In the genomic region with DNA sequence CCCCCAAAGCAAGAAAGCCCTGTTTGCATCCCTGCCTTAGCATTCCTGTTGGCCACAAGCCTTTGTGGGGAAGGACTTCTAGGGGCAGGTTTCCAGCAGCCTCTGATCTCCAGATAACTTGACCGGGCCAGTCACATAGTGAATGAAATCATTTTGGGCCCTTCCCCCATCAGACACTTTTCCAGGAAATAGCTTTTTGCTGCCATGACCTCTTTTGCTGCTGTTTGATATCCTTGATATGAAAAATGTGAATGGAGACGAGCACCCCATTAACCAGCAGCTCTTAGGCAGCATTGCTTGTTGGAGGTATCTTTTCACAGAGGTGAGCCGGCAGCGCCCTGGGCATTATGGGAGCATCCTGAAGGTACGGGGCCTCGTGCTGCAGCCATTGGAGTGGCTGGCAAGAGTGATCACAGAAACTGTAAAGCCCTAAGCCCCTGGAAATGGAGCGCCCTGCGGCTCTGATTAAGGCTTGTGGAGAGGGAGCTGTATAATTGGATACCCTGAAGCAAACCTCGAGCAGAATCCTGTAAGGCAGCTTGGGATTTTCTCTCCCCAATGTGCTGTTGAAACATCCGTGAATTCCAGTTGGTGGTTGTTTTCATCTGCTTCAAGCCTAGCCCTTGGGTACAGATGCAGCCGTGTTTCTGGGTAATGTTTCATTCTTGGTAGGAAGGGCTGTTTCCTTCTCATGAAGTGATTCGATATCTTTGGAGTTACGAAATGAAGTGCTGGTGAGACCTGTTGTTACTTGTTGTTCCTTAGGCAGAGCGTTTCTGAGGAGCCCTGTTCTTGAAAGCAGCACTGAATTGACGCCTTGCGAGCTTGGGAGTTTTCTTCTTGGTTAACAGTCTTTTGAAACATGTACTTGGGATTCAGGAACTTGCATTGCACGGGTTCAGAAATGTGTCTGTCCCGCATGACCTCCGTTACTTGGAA, we compare ENCODE assay signal across 9 cellular contexts.
DNase-seq lines count a peak whose midpoint lies in the region; ATAC-seq, FAIRE-seq and TF ChIP-seq lines count a peak whose summit lies in the region.
"Had no signal": no experiment of that assay in that cellular context is flagged by ENCODE, and none has a peak within 500 bp of the region (broad histone marks: within the 10 kb centered on the region; RNA-seq: fewer than 3 reads in every experiment).

No MANE protein-coding gene starts in this region.

- WGBS in small intestine, 3 donors = 71 to 79% (median 72%) methylated on average over 19 of the region's 19 CpGs

- peak overlapping the region; percentile 54 to 63 (median 55) for H3K9ac ChIP-seq in skeletal muscle tissue (ENCODE audit: low read depth in 1 of 3, low read length in 3 of 3)

- ATAC-seq in RWPE2 (ENCODE audit: low read depth) (peak; percentile 95), HG02759 (IDR thresholded peaks at IDR 0.05; ENCODE audit: unreplicated experiment) (no peak)
- ATAC-seq: activated CD4-positive, alpha-beta T cell treated with anti-CD3 and anti-CD28 coated beads for 36 hours had no signal

- peaks cover 5% of the 10 kb centered on the region for H3K27me3 Mint-ChIP-seq in endothelial cell (ENCODE audit: unreplicated experiment)
- H3K27me3 Mint-ChIP-seq: activated CD4-positive, alpha-beta T cell treated with anti-CD3 and anti-CD28 coated beads for 36 hours had no signal

- H3K36me3 ChIP-seq in RWPE2 (ENCODE audit: low read depth) = no peaks in the 10 kb centered on the region
- no peaks in the 10 kb centered on the region for H3K36me3 ChIP-seq in skeletal muscle tissue (ENCODE audit: control insufficient read depth in 3 of 3, insufficient read depth in 3 of 3, low read length in 3 of 3)
- no peaks in the 10 kb centered on the region for H3K36me3 ChIP-seq in small intestine (ENCODE audit: control insufficient read depth in 2 of 2, insufficient read depth in 2 of 2, low read length in 2 of 2)

- peaks cover 12% of the 10 kb centered on the region for H3K4me1 ChIP-seq in RWPE2 (ENCODE audit: insufficient read depth, poor library complexity, severe bottlenecking)
- H3K4me1 ChIP-seq in skeletal muscle tissue (ENCODE audit: control insufficient read depth in 3 of 3, insufficient read depth in 3 of 3, low read length in 3 of 3) = peaks cover 18 to 27% (median 25%) of the 10 kb centered on the region in 3 donors
- peaks cover 0 to 8% of the 10 kb centered on the region in 2 donors for H3K4me1 ChIP-seq in small intestine (ENCODE audit: control insufficient read depth in 2 of 2, insufficient read depth in 1 of 2, low read depth in 1 of 2, low read length in 1 of 2)

- H3K36me3 Mint-ChIP-seq in endothelial cell (ENCODE audit: low read depth, unreplicated experiment) = no peaks in the 10 kb centered on the region

- TF ChIP-seq CTCF in RWPE2 (IDR thresholded peaks at IDR 0.05; ENCODE audit: poor library complexity, severe bottlenecking) = no peak
- no peak for TF ChIP-seq CTCF in fibroblast of pulmonary artery (IDR thresholded peaks at IDR 0.05; ENCODE audit: low read length, missing control alignments)
- no peak for TF ChIP-seq CTCF in endothelial cell (IDR thresholded peaks at IDR 0.05; ENCODE audit: unreplicated experiment)

- H3K9me3 Mint-ChIP-seq in endothelial cell (ENCODE audit: unreplicated experiment) = no peaks in the 10 kb centered on the region

- peak overlapping the region; percentile 24 for H3K27ac ChIP-seq in RWPE2 (ENCODE audit: poor library complexity, severe bottlenecking)
- H3K27ac ChIP-seq in skeletal muscle tissue (ENCODE audit: low read depth, low read length) = peak overlapping the region; percentile 64
- H3K27ac ChIP-seq in small intestine (ENCODE audit: low read depth in 1 of 2, low read length in 1 of 2) = peak overlapping the region in 1 of 2 donors; percentile 57

- FAIRE-seq in small intestine (lab: Jason Lieb, UNC) = no peak

- no peak overlapping the region for H3K4me3 Mint-ChIP-seq in endothelial cell (ENCODE audit: unreplicated experiment)
- H3K4me3 Mint-ChIP-seq: activated CD4-positive, alpha-beta T cell treated with anti-CD3 and anti-CD28 coated beads for 36 hours had no signal

- DNase-seq in GM04504 (ENCODE audit: low read depth) (peak; percentile 60), RWPE2 (ENCODE audit: low spot score) (no peak), fibroblast of pulmonary artery (ENCODE audit: low read depth) (peak; percentile 72), endothelial cell (ENCODE audit: low spot score) (no peak), SW 1271 (lab: John Stamatoyannopoulos, UW) (no peak), small intestine (no peak)
- DNase-seq: activated CD4-positive, alpha-beta T cell treated with anti-CD3 and anti-CD28 coated beads for 36 hours had no signal

- H3K27me3 ChIP-seq in RWPE2 (ENCODE audit: insufficient read depth, poor library complexity, severe bottlenecking) (no peaks in the 10 kb centered on the region), skeletal muscle tissue (ENCODE audit: control insufficient read depth in 3 of 3, insufficient read depth in 3 of 3, low read length in 3 of 3) (no peaks in the 10 kb centered on the region), small intestine (ENCODE audit: control insufficient read depth in 2 of 2, insufficient read depth in 2 of 2, low read length in 2 of 2) (no peaks in the 10 kb centered on the region)

- H3K4me3 ChIP-seq in RWPE2 (ENCODE audit: severe bottlenecking) = no peak overlapping the region
- no peak overlapping the region for H3K4me3 ChIP-seq in fibroblast of pulmonary artery (replicated peaks; ENCODE audit: low read depth, low read length)
- peak overlapping the region; percentile 31 to 60 (median 51) for H3K4me3 ChIP-seq in skeletal muscle tissue (ENCODE audit: low read length in 3 of 3)
- H3K4me3 ChIP-seq in small intestine (ENCODE audit: low read depth in 1 of 2, low read length in 2 of 2) = no peak overlapping the region

- H3K27ac Mint-ChIP-seq in endothelial cell (ENCODE audit: unreplicated experiment) = no peak overlapping the region
- H3K27ac Mint-ChIP-seq: activated CD4-positive, alpha-beta T cell treated with anti-CD3 and anti-CD28 coated beads for 36 hours had no signal

- H3K4me1 Mint-ChIP-seq in endothelial cell (ENCODE audit: unreplicated experiment) = peaks cover 23% of the 10 kb centered on the region

- no peaks in the 10 kb centered on the region for H3K9me3 ChIP-seq in RWPE2 (ENCODE audit: severe bottlenecking)
- no peaks in the 10 kb centered on the region for H3K9me3 ChIP-seq in skeletal muscle tissue (ENCODE audit: control insufficient read depth in 3 of 3, low read length in 3 of 3)
- H3K9me3 ChIP-seq in small intestine (ENCODE audit: control insufficient read depth, low read depth) = no peaks in the 10 kb centered on the region

Comparison
In these comparisons a context has a peak if more than half of its experiments do, and no peak if none do; other contexts are left out.
1. DNase-seq: peak in GM04504 (single experiment) and fibroblast of pulmonary artery (single experiment); none in RWPE2 (single experiment), endothelial cell (single experiment), SW 1271 (0 of 2) and small intestine (single experiment).
2. H3K4me3 ChIP-seq: peak in skeletal muscle tissue (3 of 3); none in RWPE2 (single experiment), fibroblast of pulmonary artery (single experiment) and small intestine (0 of 2).